27 cellular contexts compared by ENCODE assay signal in genomic region chr9:4799775-4800174, GRCh38.
"Had no signal": no experiment of that assay in that cellular context is flagged by ENCODE, and none has a peak within 500 bp of the region (broad histone marks: within the 10 kb centered on the region; RNA-seq: fewer than 3 reads in every experiment).

No MANE protein-coding gene starts in this region.

- H3K27me3 Mint-ChIP-seq: activated CD4-positive, alpha-beta memory T cell treated with anti-CD3 and anti-CD28 coated beads, Interleukin-2, amount 10 ng/mL, durations not matched to agents 7 days and 5 days; activated CD4-positive, alpha-beta T cell treated with anti-CD3 and anti-CD28 coated beads, Interleukin-2, amount 10 ng/mL, durations not matched to agents 24 days and 14 days; activated naive CD8-positive, alpha-beta T cell treated with anti-CD3 and anti-CD28 coated beads, Interleukin-2, amount 50 U/mL, for 24 hours; dendritic cell treated with granulocyte-macrophage colony-stimulating factor and Interleukin-4, amounts not matched to agents 40 ng/mL and 50 ng/mL, for 4 days; natural killer cell treated with Interleukin-12 subunit alpha and Interleukin-12 subunit beta and Interleukin-15 and Interleukin-18, amount 100 ng/mL, for 72 hours; stimulated activated naive CD8-positive, alpha-beta T cell treated with anti-CD3 and anti-CD28 coated beads, Interleukin-15, Interleukin-2, amounts not matched to agents 100 ng/mL and 50 ng/mL, for 24 hours had no signal

- H3K9me3 ChIP-seq: body of pancreas, left lung, neutrophil, ovary, tibial nerve, vagina had no signal

- H3K4me1 ChIP-seq: foreskin keratinocyte had no signal

- H3K36me3 ChIP-seq: cardiac muscle cell, left lung, neutrophil, ovary, vagina had no signal

- DNase-seq: activated CD4-positive, alpha-beta memory T cell treated with anti-CD3 and anti-CD28 coated beads, Interleukin-2, amount 10 ng/mL, durations not matched to agents 7 days and 5 days; activated CD4-positive, alpha-beta T cell treated with anti-CD3 and anti-CD28 coated beads, Interleukin-2, amount 10 ng/mL, durations not matched to agents 24 days and 14 days; activated effector memory CD4-positive, alpha-beta T cell treated with anti-CD3 and anti-CD28 coated beads, Interleukin-2, amount 50 U/mL, for 16 hours; activated naive CD4-positive, alpha-beta T cell treated with anti-CD3 and anti-CD28 coated beads, Interleukin-2, amount 50 U/mL, for 16 hours; activated naive CD8-positive, alpha-beta T cell treated with anti-CD3 and anti-CD28 coated beads, Interleukin-2, amount 50 U/mL, for 24 hours; activated T-cell treated with anti-CD3 and anti-CD28 coated beads for 4 hours; body of pancreas; effector CD4-positive, alpha-beta T cell; foreskin keratinocyte; immature natural killer cell; kidney glomerular epithelial cell; left lung; mammary epithelial cell; ovary; right cardiac atrium; stimulated activated CD4-positive, alpha-beta T cell treated with anti-CD3 and anti-CD28 coated beads, Interleukin-1b, Interleukin-23, amount 100 ng/mL, for 48 hours; T-helper 1 cell; T-helper 9 cell had no signal

- H3K4me3 ChIP-seq: body of pancreas, cardiac muscle cell, hepatocyte, left lung, ovary, tibial nerve, vagina had no signal

- ATAC-seq: activated CD4-positive, CD25-positive, alpha-beta regulatory T cell treated with anti-CD3 and anti-CD28 coated beads, Interleukin-2, amount 50 U/mL, for 24 hours; activated naive CD8-positive, alpha-beta T cell treated with anti-CD3 and anti-CD28 coated beads, Interleukin-2, amount 50 U/mL, for 24 hours; body of pancreas; foreskin keratinocyte; left lung; natural killer cell treated with Interleukin-12 subunit alpha and Interleukin-12 subunit beta and Interleukin-15 and Interleukin-18, amount 100 ng/mL, for 72 hours; right cardiac atrium had no signal

- H3K27me3 ChIP-seq: body of pancreas, cardiac muscle cell, foreskin keratinocyte, hepatocyte, left lung, neutrophil, ovary, tibial nerve, vagina had no signal

- H3K9me3 Mint-ChIP-seq: activated CD4-positive, alpha-beta T cell treated with anti-CD3 and anti-CD28 coated beads, Interleukin-2, amount 10 ng/mL, durations not matched to agents 24 days and 14 days; activated naive CD8-positive, alpha-beta T cell treated with anti-CD3 and anti-CD28 coated beads, Interleukin-2, amount 50 U/mL, for 24 hours; dendritic cell treated with granulocyte-macrophage colony-stimulating factor and Interleukin-4, amounts not matched to agents 40 ng/mL and 50 ng/mL, for 4 days; immature natural killer cell; natural killer cell treated with Interleukin-12 subunit alpha and Interleukin-12 subunit beta and Interleukin-15 and Interleukin-18, amount 100 ng/mL, for 72 hours; stimulated activated naive CD8-positive, alpha-beta T cell treated with anti-CD3 and anti-CD28 coated beads, Interleukin-15, Interleukin-2, amounts not matched to agents 100 ng/mL and 50 ng/mL, for 24 hours had no signal

- H3K27ac Mint-ChIP-seq: activated CD4-positive, alpha-beta memory T cell treated with anti-CD3 and anti-CD28 coated beads, Interleukin-2, amount 10 ng/mL, durations not matched to agents 7 days and 5 days; activated naive CD8-positive, alpha-beta T cell treated with anti-CD3 and anti-CD28 coated beads, Interleukin-2, amount 50 U/mL, for 24 hours; dendritic cell treated with granulocyte-macrophage colony-stimulating factor and Interleukin-4, amounts not matched to agents 40 ng/mL and 50 ng/mL, for 4 days; immature natural killer cell; stimulated activated naive CD8-positive, alpha-beta T cell treated with anti-CD3 and anti-CD28 coated beads, Interleukin-15, Interleukin-2, amounts not matched to agents 100 ng/mL and 50 ng/mL, for 24 hours had no signal

- H3K4me2 ChIP-seq: hepatocyte had no signal

- H3K4me3 Mint-ChIP-seq: activated CD4-positive, alpha-beta memory T cell treated with anti-CD3 and anti-CD28 coated beads, Interleukin-2, amount 10 ng/mL, durations not matched to agents 7 days and 5 days; activated CD4-positive, alpha-beta T cell treated with anti-CD3 and anti-CD28 coated beads, Interleukin-2, amount 10 ng/mL, durations not matched to agents 24 days and 14 days; activated naive CD8-positive, alpha-beta T cell treated with anti-CD3 and anti-CD28 coated beads, Interleukin-2, amount 50 U/mL, for 24 hours; dendritic cell treated with granulocyte-macrophage colony-stimulating factor and Interleukin-4, amounts not matched to agents 40 ng/mL and 50 ng/mL, for 4 days; immature natural killer cell; natural killer cell treated with Interleukin-12 subunit alpha and Interleukin-12 subunit beta and Interleukin-15 and Interleukin-18, amount 100 ng/mL, for 72 hours; stimulated activated naive CD8-positive, alpha-beta T cell treated with anti-CD3 and anti-CD28 coated beads, Interleukin-15, Interleukin-2, amounts not matched to agents 100 ng/mL and 50 ng/mL, for 24 hours had no signal

- H2AFZ ChIP-seq: hepatocyte had no signal

- H3K27ac ChIP-seq: body of pancreas, cardiac muscle cell, foreskin keratinocyte, hepatocyte had no signal
